Comparison of ENCODE assay signal across 1 cellular context in the genomic region with DNA sequence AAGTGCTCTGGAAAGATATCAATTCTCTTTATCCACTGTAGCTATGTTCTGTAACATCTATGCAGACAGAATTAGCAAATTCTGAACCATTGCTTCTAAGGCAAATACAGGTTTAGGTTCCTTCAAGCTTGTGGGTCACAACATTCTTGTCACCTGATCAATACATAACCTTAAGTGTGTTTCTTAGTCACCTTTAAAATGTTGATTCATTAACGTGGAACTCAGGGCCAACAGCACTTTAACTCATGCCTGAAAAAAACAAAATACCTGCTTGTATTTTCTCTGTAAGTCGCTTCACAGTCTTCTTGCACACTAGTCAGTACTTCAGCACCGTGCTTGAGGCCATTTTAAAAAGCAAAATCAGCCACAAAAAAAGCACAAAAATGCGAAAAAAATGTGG.
TF ChIP-seq lines count a peak whose summit lies in the region.

No MANE protein-coding gene starts in this region.

TF ChIP-seq in H1, 55 proteins besides CTCF, POLR2A, EP300 and RAD21:
- TF ChIP-seq, protein P1, sequence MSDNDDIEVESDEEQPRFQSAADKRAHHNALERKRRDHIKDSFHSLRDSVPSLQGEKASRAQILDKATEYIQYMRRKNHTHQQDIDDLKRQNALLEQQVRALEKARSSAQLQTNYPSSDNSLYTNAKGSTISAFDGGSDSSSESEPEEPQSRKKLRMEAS (IDR thresholded peaks at IDR 0.05): no peak
- no peak for TF ChIP-seq SIX5 (IDR thresholded peaks at IDR 0.05; ENCODE audit: low read depth, low read length)
- TF ChIP-seq BACH1 (IDR thresholded peaks at IDR 0.05; ENCODE audit: low read length): no peak
- TF ChIP-seq BRCA1 (IDR thresholded peaks at IDR 0.05; ENCODE audit: low read depth, low read length): no peak
- no peak for TF ChIP-seq FOSL1 (IDR thresholded peaks at IDR 0.05; ENCODE audit: insufficient read depth, low read depth, low read length)
- TF ChIP-seq HDAC2 (IDR thresholded peaks at IDR 0.05; ENCODE audit: borderline replicate concordance in 1 of 2, low read depth in 2 of 2, low read length in 2 of 2): no peak
- no peak for TF ChIP-seq KDM4A (IDR thresholded peaks at IDR 0.05; ENCODE audit: low read depth, low read length, severe bottlenecking)
TF ChIP-seq in H1: peak in this region for 0.
